1 cellular context compared by ENCODE assay signal in the genomic region with DNA sequence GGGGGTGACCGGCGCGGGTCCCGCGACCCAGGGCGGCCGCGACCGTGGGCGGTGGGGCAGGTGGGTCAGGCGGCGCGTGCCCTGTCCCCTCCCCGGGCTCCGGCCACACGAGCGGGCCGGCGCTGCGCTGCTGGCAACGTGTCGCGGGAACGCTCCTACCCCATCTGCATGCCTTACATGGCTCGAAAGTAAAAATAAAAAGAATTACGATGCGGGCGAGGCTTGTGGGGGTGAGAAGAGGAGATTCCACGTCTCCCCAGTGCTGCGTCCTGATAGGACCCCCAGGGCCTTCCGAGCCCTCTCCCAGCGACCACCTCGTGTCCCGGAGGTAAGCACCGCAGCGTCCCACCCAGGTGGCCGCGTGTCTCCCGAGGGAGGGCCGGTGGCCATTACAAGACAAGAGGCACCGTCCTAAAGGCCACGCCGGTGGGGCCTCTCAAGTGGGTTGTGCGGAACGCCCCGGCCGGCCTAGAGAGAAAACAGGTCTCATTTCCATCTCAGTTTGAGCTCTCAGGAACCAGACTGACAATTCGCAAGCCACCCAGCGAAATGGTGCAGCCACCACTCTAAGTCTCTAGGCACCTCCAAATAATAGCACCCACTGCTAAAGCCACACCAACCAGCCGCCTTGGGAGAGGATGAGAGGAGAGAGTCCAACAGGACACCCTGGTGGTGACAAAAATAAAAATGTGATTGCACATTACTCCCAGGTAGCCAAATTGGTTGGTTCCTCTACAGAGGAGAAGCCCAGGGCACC.
TF ChIP-seq lines count a peak whose summit lies in the region.

No MANE protein-coding gene starts in this region.

TF ChIP-seq in HepG2, 621 proteins besides CTCF, POLR2A, EP300 and RAD21 (continued from another document):
- TF ChIP-seq THAP9 (CRISPR knock-in tag; IDR thresholded peaks at IDR 0.05; ENCODE audit: borderline replicate concordance) (peak; percentile 90), SMC3 (IDR thresholded peaks at IDR 0.05; ENCODE audit: low read length) (peak; percentile 58; the same call in 1 of the 2 replicates), ZNF235 (CRISPR knock-in tag; IDR thresholded peaks at IDR 0.05; ENCODE audit: borderline replicate concordance) (no peak), ZNF501 (CRISPR knock-in tag; IDR thresholded peaks at IDR 0.05) (peak; percentile 29), ZMYM2 (CRISPR knock-in tag; IDR thresholded peaks at IDR 0.05) (no peak), ETV6 (CRISPR knock-in tag; conservative IDR thresholded peaks at IDR 0.05) (no peak; the same call in 1 of the 2 replicates), KAT8 (CRISPR knock-in tag; IDR thresholded peaks at IDR 0.05) (no peak), ZFAT (CRISPR knock-in tag; conservative IDR thresholded peaks at IDR 0.05) (no peak), SP5 (CRISPR knock-in tag; IDR thresholded peaks at IDR 0.05; ENCODE audit: borderline replicate concordance, low read depth) (no peak), TARDBP (CRISPR knock-in tag; IDR thresholded peaks at IDR 0.05) (no peak), FOXK1 (CRISPR knock-in tag; IDR thresholded peaks at IDR 0.05; ENCODE audit: borderline replicate concordance, low read depth) (0 out of 2 replicates have a peak, but pooled peaks have one; percentile 18), ZSCAN25 (CRISPR knock-in tag; IDR thresholded peaks at IDR 0.05) (no peak), ELF1 (CRISPR knock-in tag; IDR thresholded peaks at IDR 0.05) (0 out of 2 replicates have a peak, but pooled peaks have one; percentile 32), KLF9 (CRISPR knock-in tag; IDR thresholded peaks at IDR 0.05; ENCODE audit: low read depth) (no peak), FIP1L1 (IDR thresholded peaks at IDR 0.05; ENCODE audit: borderline replicate concordance, insufficient read depth, low read depth, low read length) (no peak), MLX (CRISPR knock-in tag; IDR thresholded peaks at IDR 0.05) (no peak)
- TF ChIP-seq, protein P1, sequence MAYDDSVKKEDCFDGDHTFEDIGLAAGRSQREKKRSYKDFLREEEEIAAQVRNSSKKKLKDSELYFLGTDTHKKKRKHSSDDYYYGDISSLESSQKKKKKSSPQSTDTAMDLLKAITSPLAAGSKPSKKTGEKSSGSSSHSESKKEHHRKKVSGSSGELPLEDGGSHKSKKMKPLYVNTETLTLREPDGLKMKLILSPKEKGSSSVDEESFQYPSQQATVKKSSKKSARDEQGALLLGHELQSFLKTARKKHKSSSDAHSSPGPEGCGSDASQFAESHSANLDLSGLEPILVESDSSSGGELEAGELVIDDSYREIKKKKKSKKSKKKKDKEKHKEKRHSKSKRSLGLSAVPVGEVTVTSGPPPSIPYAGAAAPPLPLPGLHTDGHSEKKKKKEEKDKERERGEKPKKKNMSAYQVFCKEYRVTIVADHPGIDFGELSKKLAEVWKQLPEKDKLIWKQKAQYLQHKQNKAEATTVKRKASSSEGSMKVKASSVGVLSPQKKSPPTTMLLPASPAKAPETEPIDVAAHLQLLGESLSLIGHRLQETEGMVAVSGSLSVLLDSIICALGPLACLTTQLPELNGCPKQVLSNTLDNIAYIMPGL (CRISPR knock-in tag; IDR thresholded peaks at IDR 0.05; ENCODE audit: borderline replicate concordance in 1 of 2, low read depth in 1 of 2) = peak; percentile 34 to 37; a peak in 2 of 4 replicates
- TF ChIP-seq, protein P2, sequence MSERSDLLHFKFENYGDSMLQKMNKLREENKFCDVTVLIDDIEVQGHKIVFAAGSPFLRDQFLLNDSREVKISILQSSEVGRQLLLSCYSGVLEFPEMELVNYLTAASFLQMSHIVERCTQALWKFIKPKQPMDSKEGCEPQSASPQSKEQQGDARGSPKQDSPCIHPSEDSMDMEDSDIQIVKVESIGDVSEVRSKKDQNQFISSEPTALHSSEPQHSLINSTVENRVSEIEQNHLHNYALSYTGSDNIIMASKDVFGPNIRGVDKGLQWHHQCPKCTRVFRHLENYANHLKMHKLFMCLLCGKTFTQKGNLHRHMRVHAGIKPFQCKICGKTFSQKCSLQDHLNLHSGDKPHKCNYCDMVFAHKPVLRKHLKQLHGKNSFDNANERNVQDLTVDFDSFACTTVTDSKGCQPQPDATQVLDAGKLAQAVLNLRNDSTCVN (CRISPR knock-in tag; IDR thresholded peaks at IDR 0.05; ENCODE audit: borderline replicate concordance) = no peak
- TF ChIP-seq, protein P3, sequence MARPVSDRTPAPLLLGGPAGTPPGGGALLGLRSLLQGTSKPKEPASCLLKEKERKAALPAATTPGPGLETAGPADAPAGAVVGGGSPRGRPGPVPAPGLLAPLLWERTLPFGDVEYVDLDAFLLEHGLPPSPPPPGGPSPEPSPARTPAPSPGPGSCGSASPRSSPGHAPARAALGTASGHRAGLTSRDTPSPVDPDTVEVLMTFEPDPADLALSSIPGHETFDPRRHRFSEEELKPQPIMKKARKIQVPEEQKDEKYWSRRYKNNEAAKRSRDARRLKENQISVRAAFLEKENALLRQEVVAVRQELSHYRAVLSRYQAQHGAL (CRISPR knock-in tag; IDR thresholded peaks at IDR 0.05; ENCODE audit: not compliant biosample characterization) = no peak
TF ChIP-seq in HepG2: peak in this region for 143.
